ENCODE assay signal across 14 cellular contexts in the genomic region with DNA sequence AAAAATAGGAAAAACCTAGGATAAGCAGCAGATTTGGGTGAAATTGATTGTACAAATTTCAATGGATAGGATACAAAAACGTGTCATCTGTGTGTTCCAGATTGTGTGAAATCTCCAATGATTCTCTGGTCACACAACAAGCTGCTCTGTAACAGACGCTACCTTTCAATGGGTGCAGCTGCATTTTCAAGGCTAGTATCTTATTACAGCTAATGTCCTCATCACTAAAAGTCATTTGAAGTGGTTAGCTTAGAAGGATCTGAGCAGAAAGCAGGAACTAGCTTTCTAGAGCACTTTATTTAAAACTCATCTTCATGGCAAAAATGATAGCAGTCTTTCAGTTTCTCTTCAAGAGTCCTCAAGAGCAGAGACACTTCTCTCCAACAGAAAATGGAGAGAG.
"Had no signal": no experiment of that assay in that cellular context is flagged by ENCODE, and none has a peak within 500 bp of the region (broad histone marks: within the 10 kb centered on the region; RNA-seq: fewer than 3 reads in every experiment).

No MANE protein-coding gene starts in this region.

- H3K27ac ChIP-seq: brain microvascular endothelial cell, epithelial cell of prostate, gastrocnemius medialis, left lung, transverse colon, VCaP had no signal

- DNase-seq: activated CD4-positive, alpha-beta T cell treated with anti-CD3 and anti-CD28 coated beads for 4 hours; activated CD8-positive, alpha-beta memory T cell treated with anti-CD3 and anti-CD28 coated beads, Interleukin-2, amount 50 U/mL, for 48 hours; activated CD8-positive, alpha-beta T cell treated with anti-CD3 and anti-CD28 coated beads, Interleukin-2, amount 10 ng/mL, durations not matched to agents 7 days and 5 days; activated naive CD4-positive, alpha-beta T cell treated with Interleukin-2 at 50 U/mL for 16 hours; effector memory CD8-positive, alpha-beta T cell; gastrocnemius medialis; left lung; natural killer cell; right cardiac atrium; small intestine; transverse colon had no signal
